ENCODE assay signal across 12 cellular contexts in the genomic region with DNA sequence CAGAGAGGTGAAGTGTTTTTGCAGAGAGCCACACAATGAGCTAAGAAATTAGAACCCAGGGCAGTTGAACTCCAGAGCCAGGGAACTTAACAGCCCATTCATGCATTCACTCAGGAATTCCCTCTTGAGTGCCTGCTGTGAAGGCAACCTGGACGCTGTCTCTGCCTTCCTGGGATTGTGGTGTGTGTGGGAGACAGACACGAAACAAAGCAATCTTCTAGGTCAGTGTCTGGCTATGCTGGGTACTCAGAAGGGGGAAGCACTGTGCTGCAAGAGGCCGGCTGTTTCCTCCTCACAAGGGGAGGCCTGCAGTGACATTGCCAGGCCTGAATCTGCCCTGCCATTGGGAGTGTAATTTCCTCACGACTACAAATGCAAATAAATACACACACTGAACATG. TPM values are rescaled to one million over a fixed set of nuclear protein-coding genes. Genes with fewer than 3 reads are reported as not detected.
DNase-seq lines count a peak whose midpoint lies in the region; ATAC-seq and TF ChIP-seq lines count a peak whose summit lies in the region.
"Had no signal": no experiment of that assay in that cellular context is flagged by ENCODE, and none has a peak within 500 bp of the region (broad histone marks: within the 10 kb centered on the region; RNA-seq: fewer than 3 reads in every experiment).

No MANE protein-coding gene starts in this region.

- peak in 1 of 2 experiments; percentile 78 for DNase-seq in HL-60 (ENCODE audit: low read depth in 1 of 2, low spot score in 1 of 2)
- peak; percentile 71 for DNase-seq in SIG-M5 (lab: John Stamatoyannopoulos, UW)
- DNase-seq in iPS DF 19.7 (ENCODE audit: low read depth, low spot score): peak; percentile 64
- DNase-seq in sciatic nerve (ENCODE audit: low spot score): no peak
- no peak for DNase-seq in NCI-H2107 treated with DMSO at 0.1 percent for 48 hours (lab: John Stamatoyannopoulos, UW; ENCODE audit: unreplicated experiment)
- DNase-seq in NCI-H345 treated with DMSO at 0.1 percent for 48 hours (lab: John Stamatoyannopoulos, UW; ENCODE audit: unreplicated experiment): no peak
- DNase-seq: activated gamma-delta T cell, cortex of kidney, DMS 273 treated with DMSO at 0.1 percent for 48 hours, NCI-H187 treated with DMSO at 0.1 percent for 48 hours had no signal

- H3K4me3 ChIP-seq in HL-60 (replicated peaks; ENCODE audit: insufficient read depth, low read length): no peak overlapping the region

- H3K27ac ChIP-seq in HL-60 (replicated peaks): peak overlapping the region; percentile 92

- H3K27me3 ChIP-seq in HL-60 (ENCODE audit: insufficient read depth, poor library complexity, severe bottlenecking): no peaks in the 10 kb centered on the region

- intact Hi-C loops in sciatic nerve (cut with DNase I): no loop called here

- peak; percentile 55 for ATAC-seq in sciatic nerve
- ATAC-seq in HG02588 (IDR thresholded peaks at IDR 0.05; ENCODE audit: unreplicated experiment): no peak
- ATAC-seq in GM21528 (IDR thresholded peaks at IDR 0.05; ENCODE audit: low FRiP score, unreplicated experiment): no peak

- TF ChIP-seq CTCF in HL-60 (IDR thresholded peaks at IDR 0.05; ENCODE audit: insufficient read depth, low read length): no peak

RNA-seq across cellular contexts. Expression of a gene that starts 9.7 kb away (rescaled TPM):
- 24.2 TPM for total RNA-seq in sciatic nerve

RNA-seq across cellular contexts. Expression of a gene that starts 10.1 kb away (rescaled TPM):
- total RNA-seq in sciatic nerve: 12.0 TPM

RNA-seq across cellular contexts. Expression of a gene that starts 19.9 kb away (rescaled TPM):
- total RNA-seq in sciatic nerve: 6.1 TPM

RNA-seq across cellular contexts. Expression of a gene that starts 30.9 kb away (rescaled TPM):
- total RNA-seq in sciatic nerve: 23.5 TPM

RNA-seq across cellular contexts. Expression of a gene that starts 32.4 kb away (rescaled TPM):
- 33.9 TPM for total RNA-seq in sciatic nerve

Comparison
In these comparisons a context has a peak if more than half of its experiments do, and no peak if none do; other contexts are left out.
1. DNase-seq: peak in SIG-M5 (single experiment) and iPS DF 19.7 (single experiment); none in sciatic nerve (single experiment), NCI-H2107 treated with DMSO at 0.1 percent for 48 hours (single experiment) and NCI-H345 treated with DMSO at 0.1 percent for 48 hours (single experiment).